ENCODE assay signal across 13 cellular contexts in the genomic region with DNA sequence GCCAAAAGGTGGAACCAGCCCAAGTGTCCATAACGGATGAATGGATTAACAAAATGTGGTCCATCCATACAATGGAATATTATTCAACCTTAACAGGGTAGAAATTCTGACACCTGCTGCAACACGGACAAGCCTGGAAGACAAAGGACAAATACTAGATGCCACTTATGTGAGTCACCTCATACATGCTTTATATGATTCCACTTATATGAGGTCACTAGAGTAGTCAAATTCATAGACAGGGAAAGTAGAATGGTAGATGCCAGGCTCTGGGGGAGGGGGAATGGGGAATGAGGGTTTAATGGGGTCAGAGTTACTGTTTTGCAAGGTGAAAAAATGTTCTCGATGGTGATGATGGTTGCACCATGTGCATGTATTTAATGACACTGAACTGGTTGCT. TPM values are rescaled to one million over a fixed set of nuclear protein-coding genes. Genes with fewer than 3 reads are reported as not detected.
DNase-seq lines count a peak whose midpoint lies in the region; ATAC-seq and TF ChIP-seq lines count a peak whose summit lies in the region.
"Had no signal": no experiment of that assay in that cellular context is flagged by ENCODE, and none has a peak within 500 bp of the region (broad histone marks: within the 10 kb centered on the region; RNA-seq: fewer than 3 reads in every experiment).

No MANE protein-coding gene starts in this region.

- TF ChIP-seq POLR2A in prostate gland (IDR thresholded peaks at IDR 0.05), result no peak

- peaks cover 2% of the 10 kb centered on the region for H3K4me1 Mint-ChIP-seq in T-helper 17 cell
- H3K4me1 Mint-ChIP-seq: CD8-positive, alpha-beta memory T cell; endodermal cell had no signal

- no peaks in the 10 kb centered on the region for H3K36me3 ChIP-seq in H7 (replicated peaks; ENCODE audit: control insufficient read depth, insufficient read depth, low read length)
- H3K36me3 ChIP-seq in prostate gland, result no peaks in the 10 kb centered on the region
- H3K36me3 ChIP-seq: suprapubic skin had no signal

- H3K4me1 ChIP-seq in foreskin keratinocyte, result peaks cover 10% of the 10 kb centered on the region
- H3K4me1 ChIP-seq in prostate gland (replicated peaks), result no peaks in the 10 kb centered on the region
- H3K4me1 ChIP-seq: suprapubic skin had no signal

- H3K36me3 Mint-ChIP-seq in T-helper 17 cell (ENCODE audit: low read depth), result no peaks in the 10 kb centered on the region
- H3K36me3 Mint-ChIP-seq: activated naive CD4-positive, alpha-beta T cell treated with anti-CD3 and anti-CD28 coated beads, Interleukin-2, amount 50 U/mL, for 72 hours; CD8-positive, alpha-beta memory T cell had no signal

- 86% methylated on average over 3 of the region's 3 CpGs for WGBS in prostate gland

- intact Hi-C loops in prostate gland (cut with DNase I), result no loop called here

- H3K27me3 Mint-ChIP-seq in T-helper 17 cell, result peaks cover 5% of the 10 kb centered on the region
- H3K27me3 Mint-ChIP-seq: CD8-positive, alpha-beta memory T cell had no signal

- no peak overlapping the region for H3K27ac Mint-ChIP-seq in T-helper 17 cell
- H3K27ac Mint-ChIP-seq: activated naive CD4-positive, alpha-beta T cell treated with anti-CD3 and anti-CD28 coated beads, Interleukin-2, amount 50 U/mL, for 72 hours; endodermal cell had no signal

- H3K9me3 ChIP-seq in T-helper 17 cell (ENCODE audit: control insufficient read depth, low read length, poor library complexity, severe bottlenecking) (no peaks in the 10 kb centered on the region), prostate gland (no peaks in the 10 kb centered on the region)
- H3K9me3 ChIP-seq: suprapubic skin had no signal

- DNase-seq in AG08395 (ENCODE audit: low spot score), result peak; percentile 55
- DNase-seq in HPDE6-E6E7 (ENCODE audit: extremely low spot score), result peak; percentile 47
- DNase-seq in foreskin keratinocyte, result peak; percentile 86 to 92
- no peak for DNase-seq in T-helper 17 cell
- DNase-seq in H7, result no peak
- DNase-seq in NCI-H1436 treated with DMSO at 0.1 percent for 48 hours (lab: John Stamatoyannopoulos, UW), result no peak
- no peak for DNase-seq in prostate gland (ENCODE audit: low spot score)
- DNase-seq: activated CD4-positive, alpha-beta T cell treated with anti-CD3 and anti-CD28 coated beads, Interleukin-2, amount 50 U/mL, for 48 hours; CD8-positive, alpha-beta memory T cell; endodermal cell had no signal

- no peak for TF ChIP-seq CTCF in foreskin keratinocyte (conservative IDR thresholded peaks at IDR 0.05)
- no peak for TF ChIP-seq CTCF in prostate gland (IDR thresholded peaks at IDR 0.05)

- H3K27me3 ChIP-seq in foreskin keratinocyte (peaks cover 3% of the 10 kb centered on the region), H7 (ENCODE audit: control insufficient read depth, insufficient read depth, low read length) (no peaks in the 10 kb centered on the region), prostate gland (replicated peaks; ENCODE audit: insufficient read depth) (no peaks in the 10 kb centered on the region)
- H3K27me3 ChIP-seq: suprapubic skin had no signal

- ATAC-seq in SK-N-SH treated with all-trans-retinoic acid at 6 μM for 48 hours, result peak; percentile 94
- peak; percentile 98 for ATAC-seq in foreskin keratinocyte
- no peak for ATAC-seq in T-helper 17 cell
- ATAC-seq: activated naive CD4-positive, alpha-beta T cell treated with anti-CD3 and anti-CD28 coated beads, Interleukin-2, amount 50 U/mL, for 72 hours had no signal

- H3K27ac ChIP-seq in foreskin keratinocyte (no peak overlapping the region), prostate gland (no peak overlapping the region)
- H3K27ac ChIP-seq: suprapubic skin had no signal

- no peak overlapping the region for H3K4me3 Mint-ChIP-seq in T-helper 17 cell
- H3K4me3 Mint-ChIP-seq: CD8-positive, alpha-beta memory T cell; endodermal cell had no signal

- H3K4me3 ChIP-seq in H7 (ENCODE audit: insufficient read depth, low read depth, low read length) (no peak overlapping the region), prostate gland (no peak overlapping the region)
- H3K4me3 ChIP-seq: suprapubic skin had no signal

TF ChIP-seq in SK-N-SH treated with all-trans-retinoic acid at 6 μM for 48 hours, 23 proteins besides CTCF, POLR2A, EP300 and RAD21:
- peak; percentile 74; the same call in 1 of the 2 replicates for TF ChIP-seq ISL1 (CRISPR knock-in tag; IDR thresholded peaks at IDR 0.05)
- TF ChIP-seq ARNTL (CRISPR knock-in tag; IDR thresholded peaks at IDR 0.05; ENCODE audit: borderline replicate concordance, low read depth), result no peak
- TF ChIP-seq, protein P1, sequence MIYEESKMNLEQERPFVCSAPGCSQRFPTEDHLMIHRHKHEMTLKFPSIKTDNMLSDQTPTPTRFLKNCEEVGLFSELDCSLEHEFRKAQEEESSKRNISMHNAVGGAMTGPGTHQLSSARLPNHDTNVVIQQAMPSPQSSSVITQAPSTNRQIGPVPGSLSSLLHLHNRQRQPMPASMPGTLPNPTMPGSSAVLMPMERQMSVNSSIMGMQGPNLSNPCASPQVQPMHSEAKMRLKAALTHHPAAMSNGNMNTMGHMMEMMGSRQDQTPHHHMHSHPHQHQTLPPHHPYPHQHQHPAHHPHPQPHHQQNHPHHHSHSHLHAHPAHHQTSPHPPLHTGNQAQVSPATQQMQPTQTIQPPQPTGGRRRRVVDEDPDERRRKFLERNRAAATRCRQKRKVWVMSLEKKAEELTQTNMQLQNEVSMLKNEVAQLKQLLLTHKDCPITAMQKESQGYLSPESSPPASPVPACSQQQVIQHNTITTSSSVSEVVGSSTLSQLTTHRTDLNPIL (CRISPR knock-in tag; IDR thresholded peaks at IDR 0.05; ENCODE audit: low read depth), result peak; percentile 80; the same call in 1 of the 2 replicates

RNA-seq across cellular contexts. Expression of a gene that starts 34.0 kb away (rescaled TPM):
- 35.7 and 38.0 TPM in 2 replicates for total RNA-seq in foreskin keratinocyte
- polyA plus RNA-seq in foreskin keratinocyte, result 16.2 and 19.7 TPM in 2 replicates
- total RNA-seq in T-helper 17 cell, result 10 to 100 TPM; 23.1 to 25.8 TPM
- 14.0 and 14.3 TPM in 2 replicates for total RNA-seq in H7 (2014; rRNA removed; shearing (Covaris generic))
- 10 to 100 TPM; 12.3 to 37.7 TPM for total RNA-seq in prostate gland

RNA-seq across cellular contexts. Expression of a gene that starts 42.3 kb away (rescaled TPM):
- total RNA-seq in foreskin keratinocyte, result 13.2 and 15.5 TPM in 2 replicates
- 9.6 and 10.0 TPM in 2 replicates for polyA plus RNA-seq in foreskin keratinocyte
- total RNA-seq in T-helper 17 cell, result 1 to 10 TPM; 6.0 to 6.2 TPM
- 30.1 and 38.5 TPM in 2 replicates for total RNA-seq in H7 (2014; rRNA removed; shearing (Covaris generic))
- total RNA-seq in prostate gland, result 10 to 100 TPM; 15.0 to 26.6 TPM

Comparison
In these comparisons a context has a peak if more than half of its experiments do, and no peak if none do; other contexts are left out.
1. DNase-seq: peak in AG08395 (single experiment), HPDE6-E6E7 (single experiment) and foreskin keratinocyte (2 of 2); none in T-helper 17 cell (0 of 3), H7 (single experiment), NCI-H1436 treated with DMSO at 0.1 percent for 48 hours (single experiment) and prostate gland (single experiment).